ENCODE assay signal across 8 cellular contexts in genomic region chrX:135522878-135523693, GRCh38. TPM values are rescaled to one million over a fixed set of nuclear protein-coding genes. Genes with fewer than 3 reads are reported as not detected.
DNase-seq lines count a peak whose midpoint lies in the region; ATAC-seq, FAIRE-seq and TF ChIP-seq lines count a peak whose summit lies in the region.

No MANE protein-coding gene starts in this region.

- peaks cover 0 to 3% (median 0%) of the 10 kb centered on the region in 12 donors for H3K9me3 ChIP-seq in heart left ventricle
- no peaks in the 10 kb centered on the region for H3K9me3 ChIP-seq in upper lobe of right lung
- H3K9me3 ChIP-seq in WERI-Rb-1 (ENCODE audit: severe bottlenecking): no peaks in the 10 kb centered on the region

- peak; percentile 21 for FAIRE-seq in islet of Langerhans (lab: Jason Lieb, UNC)

- H3K27ac Mint-ChIP-seq in activated T-helper 2 cell treated with anti-CD3 and anti-CD28 coated beads, Interferon-gamma antibody, Interleukin-2, Interleukin-4, amounts not matched to agents 10 μg/mL and 5 μg/mL and 100 μg/mL, durations not matched to agents 14 hours and 24 hours and 36 hours: peak overlapping the region; percentile 99

- DNase-seq in heart left ventricle (no peak), Right ventricle myocardium inferior (ENCODE audit: missing footprints) (no peak), upper lobe of right lung (no peak), WERI-Rb-1 (no peak), iPS-NIHi7 (ENCODE audit: extremely low spot score) (no peak), OCI-M2 (lab: John Stamatoyannopoulos, UW; ENCODE audit: unreplicated experiment) (no peak)
- no peak for DNase-seq in activated T-helper 2 cell treated with anti-CD3 and anti-CD28 coated beads, Interferon-gamma antibody, Interleukin-2, Interleukin-4, amounts not matched to agents 10 μg/mL and 5 μg/mL and 100 μg/mL, durations not matched to agents 14 hours and 24 hours and 36 hours (ENCODE audit: low spot score)

- H3K36me3 ChIP-seq in heart left ventricle (no peaks in the 10 kb centered on the region), upper lobe of right lung (no peaks in the 10 kb centered on the region), WERI-Rb-1 (no peaks in the 10 kb centered on the region)

- peaks cover 45% of the 10 kb centered on the region for H3K36me3 Mint-ChIP-seq in activated T-helper 2 cell treated with anti-CD3 and anti-CD28 coated beads, Interferon-gamma antibody, Interleukin-2, Interleukin-4, amounts not matched to agents 10 μg/mL and 5 μg/mL and 100 μg/mL, durations not matched to agents 14 hours and 24 hours and 36 hours (ENCODE audit: low read depth)

- H3K4me1 ChIP-seq in heart left ventricle (peaks cover 0 to 13% (median 0%) of the 10 kb centered on the region in 12 donors), upper lobe of right lung (no peaks in the 10 kb centered on the region)

- H3K4me3 ChIP-seq in heart left ventricle (peak overlapping the region in 9 of 12 donors; percentile 53 to 89 (median 75)), upper lobe of right lung (peak overlapping the region; percentile 53), WERI-Rb-1 (ENCODE audit: low read depth, low read length) (no peak overlapping the region)

- H3K27me3 Mint-ChIP-seq in activated T-helper 2 cell treated with anti-CD3 and anti-CD28 coated beads, Interferon-gamma antibody, Interleukin-2, Interleukin-4, amounts not matched to agents 10 μg/mL and 5 μg/mL and 100 μg/mL, durations not matched to agents 14 hours and 24 hours and 36 hours (ENCODE audit: low read depth): no peaks in the 10 kb centered on the region

- H3K27me3 ChIP-seq in heart left ventricle: no peaks in the 10 kb centered on the region
- H3K27me3 ChIP-seq in upper lobe of right lung: no peaks in the 10 kb centered on the region
- H3K27me3 ChIP-seq in WERI-Rb-1 (ENCODE audit: insufficient read depth, low read depth, severe bottlenecking): peaks cover 3% of the 10 kb centered on the region

- peak overlapping the region; percentile 96 for H3K4me3 Mint-ChIP-seq in activated T-helper 2 cell treated with anti-CD3 and anti-CD28 coated beads, Interferon-gamma antibody, Interleukin-2, Interleukin-4, amounts not matched to agents 10 μg/mL and 5 μg/mL and 100 μg/mL, durations not matched to agents 14 hours and 24 hours and 36 hours (ENCODE audit: low read depth)

- ATAC-seq in heart left ventricle (no peak), Right ventricle myocardium inferior (no peak), upper lobe of right lung (no peak)

- H3K4me1 Mint-ChIP-seq in activated T-helper 2 cell treated with anti-CD3 and anti-CD28 coated beads, Interferon-gamma antibody, Interleukin-2, Interleukin-4, amounts not matched to agents 10 μg/mL and 5 μg/mL and 100 μg/mL, durations not matched to agents 14 hours and 24 hours and 36 hours (ENCODE audit: low read depth): peaks cover 42% of the 10 kb centered on the region

- TF ChIP-seq CTCF in heart left ventricle (IDR thresholded peaks at IDR 0.05) (no peak), upper lobe of right lung (IDR thresholded peaks at IDR 0.05) (no peak), WERI-Rb-1 (IDR thresholded peaks at IDR 0.05; ENCODE audit: low read depth, low read length) (no peak)

- 63 to 76% (median 69%) methylated on average over 20 of the region's 20 CpGs for WGBS in heart left ventricle, 4 donors

- TF ChIP-seq POLR2A in heart left ventricle (IDR thresholded peaks at IDR 0.05): no peak

- H3K27ac ChIP-seq in heart left ventricle (peak overlapping the region in 9 of 12 donors; percentile 69 to 82 (median 78)), upper lobe of right lung (no peak overlapping the region), WERI-Rb-1 (no peak overlapping the region)

- intact Hi-C loops in heart left ventricle (cut with DNase I) (loop anchor here in 1 of 10 donors (5.0 to 10.0 kb wide), 2 partner anchors 101 to 672 kb away; partner anchors contain the start of gene SMIM10L2A), Right ventricle myocardium inferior (cut with DNase I) (no loop called here), upper lobe of right lung (cut with DNase I) (no loop called here)
- intact Hi-C loops in activated T-helper 2 cell treated with anti-CD3 and anti-CD28 coated beads, Interferon-gamma antibody, Interleukin-2, Interleukin-4, amounts not matched to agents 10 μg/mL and 5 μg/mL and 100 μg/mL, durations not matched to agents 14 hours and 24 hours and 36 hours (cut with micrococcal nuclease): loop anchor here (5.0 kb wide), 2 partner anchors 36 to 49 kb away; no protein-coding TSS in a partner anchor

- H3K9me3 Mint-ChIP-seq in activated T-helper 2 cell treated with anti-CD3 and anti-CD28 coated beads, Interferon-gamma antibody, Interleukin-2, Interleukin-4, amounts not matched to agents 10 μg/mL and 5 μg/mL and 100 μg/mL, durations not matched to agents 14 hours and 24 hours and 36 hours: no peaks in the 10 kb centered on the region

RNA-seq across cellular contexts. Expression of gene INTS6L, which starts 2.6 kb away (rescaled TPM):
- 1 to 10 TPM; 1.4 to 5.9 (median 2.6) TPM for total RNA-seq in heart left ventricle
- polyA plus RNA-seq in heart left ventricle: 1 to 10 TPM; 1.6 to 2.6 TPM
- 3.2 TPM for total RNA-seq in Right ventricle myocardium inferior
- 27.1 and 29.4 TPM in 2 replicates for total RNA-seq in activated T-helper 2 cell treated with anti-CD3 and anti-CD28 coated beads, Interferon-gamma antibody, Interleukin-2, Interleukin-4, amounts not matched to agents 10 μg/mL and 5 μg/mL and 100 μg/mL, durations not matched to agents 14 hours and 24 hours and 36 hours
- total RNA-seq in upper lobe of right lung: 7.4 TPM

Comparison
In these comparisons a context has a peak if more than half of its experiments do, and no peak if none do; other contexts are left out.
1. H3K27ac ChIP-seq: peak in heart left ventricle (9 of 12); none in upper lobe of right lung (single experiment) and WERI-Rb-1 (single experiment).